ENCODE assay signal across 7 cellular contexts in genomic region chr1:120664373-120665249, GRCh38. TPM values are rescaled to one million over a fixed set of nuclear protein-coding genes. Genes with fewer than 3 reads are reported as not detected.
DNase-seq lines count a peak whose midpoint lies in the region; ATAC-seq and TF ChIP-seq lines count a peak whose summit lies in the region.
"Not testable (repeated sequence)": the region's sequence is repeated elsewhere in the genome, so short reads cannot be mapped to it uniquely, and the experiment has no call there.

No MANE protein-coding gene starts in this region.

- not testable (repeated sequence) for TF ChIP-seq CTCF in DND-41 (IDR thresholded peaks at IDR 0.05; ENCODE audit: borderline replicate concordance, extremely low read depth, low read length, poor library complexity, severe bottlenecking); chondrocyte (IDR thresholded peaks at IDR 0.05)

- not testable (repeated sequence) for H3K4me1 Mint-ChIP-seq in activated naive CD4-positive, alpha-beta T cell treated with anti-CD3 and anti-CD28 coated beads, Interleukin-2, amount 10 ng/mL, durations not matched to agents 7 days and 5 days; chondrocyte (ENCODE audit: low read depth); naive thymus-derived CD8-positive, alpha-beta T cell

- not testable (repeated sequence) for H3K4me3 ChIP-seq in DND-41 (ENCODE audit: low read depth in 1 of 2, low read length in 2 of 2)
- H3K4me3 ChIP-seq in SJCRH30: peak overlapping the region; percentile 36

- CTCF ChIA-PET in activated naive CD4-positive, alpha-beta T cell treated with anti-CD3 and anti-CD28 coated beads, Interleukin-2, amount 10 ng/mL, durations not matched to agents 7 days and 5 days (lab: Charles Lee): not testable (repeated sequence)

- peak overlapping the region; percentile 44; the same call in 1 of the 2 replicates for H3K4me2 ChIP-seq in DND-41 (ENCODE audit: insufficient read depth, low read length)

- intact Hi-C loops in left ventricle myocardium superior (cut with micrococcal nuclease); sciatic nerve (cut with DNase I): not testable (repeated sequence)

- not testable (repeated sequence) for H3K79me2 ChIP-seq in DND-41 (ENCODE audit: insufficient read depth, low read length)

- ATAC-seq in DND-41 (ENCODE audit: insufficient read depth, low read depth); naive thymus-derived CD8-positive, alpha-beta T cell: not testable (repeated sequence)
- ATAC-seq in left ventricle myocardium superior (peak; percentile 61), sciatic nerve (peak; percentile 68)

- H2AFZ ChIP-seq in DND-41 (ENCODE audit: low read depth, low read length): not testable (repeated sequence)

- H3K9me3 Mint-ChIP-seq in activated naive CD4-positive, alpha-beta T cell treated with anti-CD3 and anti-CD28 coated beads, Interleukin-2, amount 10 ng/mL, durations not matched to agents 7 days and 5 days; chondrocyte (ENCODE audit: low read depth); naive thymus-derived CD8-positive, alpha-beta T cell: not testable (repeated sequence)

- DNase-seq in DND-41; SJCRH30; activated naive CD4-positive, alpha-beta T cell treated with anti-CD3 and anti-CD28 coated beads, Interleukin-2, amount 10 ng/mL, durations not matched to agents 7 days and 5 days; chondrocyte (ENCODE audit: low spot score); left ventricle myocardium superior; naive thymus-derived CD8-positive, alpha-beta T cell; sciatic nerve (ENCODE audit: low spot score): not testable (repeated sequence)

- not testable (repeated sequence) for H3K36me3 Mint-ChIP-seq in activated naive CD4-positive, alpha-beta T cell treated with anti-CD3 and anti-CD28 coated beads, Interleukin-2, amount 10 ng/mL, durations not matched to agents 7 days and 5 days; chondrocyte (ENCODE audit: low read depth); naive thymus-derived CD8-positive, alpha-beta T cell

- peak overlapping the region; percentile 78 for H3K4me3 Mint-ChIP-seq in activated naive CD4-positive, alpha-beta T cell treated with anti-CD3 and anti-CD28 coated beads, Interleukin-2, amount 10 ng/mL, durations not matched to agents 7 days and 5 days
- peak overlapping the region; percentile 91 for H3K4me3 Mint-ChIP-seq in chondrocyte (ENCODE audit: unreplicated experiment)
- peak overlapping the region; percentile 59 to 88 (median 83) for H3K4me3 Mint-ChIP-seq in naive thymus-derived CD8-positive, alpha-beta T cell

- not testable (repeated sequence) for H3K27me3 Mint-ChIP-seq in activated naive CD4-positive, alpha-beta T cell treated with anti-CD3 and anti-CD28 coated beads, Interleukin-2, amount 10 ng/mL, durations not matched to agents 7 days and 5 days; chondrocyte (ENCODE audit: low read depth); naive thymus-derived CD8-positive, alpha-beta T cell

- H3K9me3 ChIP-seq in DND-41 (ENCODE audit: insufficient read depth, low read length, severe bottlenecking); SJCRH30 (replicated peaks): not testable (repeated sequence)

- H4K20me1 ChIP-seq in DND-41 (ENCODE audit: insufficient read depth, low read length): not testable (repeated sequence)

- not testable (repeated sequence) for H3K27me3 ChIP-seq in DND-41 (ENCODE audit: insufficient read depth, low read length, poor library complexity); SJCRH30

- not testable (repeated sequence) for H3K9ac ChIP-seq in DND-41 (ENCODE audit: low read depth, low read length)

- H3K4me1 ChIP-seq in DND-41 (ENCODE audit: insufficient read depth, low read length); SJCRH30: not testable (repeated sequence)

- H3K27ac Mint-ChIP-seq in activated naive CD4-positive, alpha-beta T cell treated with anti-CD3 and anti-CD28 coated beads, Interleukin-2, amount 10 ng/mL, durations not matched to agents 7 days and 5 days: not testable (repeated sequence)
- H3K27ac Mint-ChIP-seq in chondrocyte (ENCODE audit: unreplicated experiment): peak overlapping the region; percentile 96
- peak overlapping the region in 4 of 10 donors; percentile 46 to 80 (median 60) for H3K27ac Mint-ChIP-seq in naive thymus-derived CD8-positive, alpha-beta T cell

- H3K27ac ChIP-seq in DND-41 (ENCODE audit: low read length); SJCRH30: not testable (repeated sequence)

- not testable (repeated sequence) for H3K36me3 ChIP-seq in DND-41 (ENCODE audit: insufficient read depth, low read length); SJCRH30

- POLR2A ChIA-PET in naive thymus-derived CD8-positive, alpha-beta T cell (lab: Charles Lee): not testable (repeated sequence)

RNA-seq across cellular contexts. Expression of gene NBPF26, which starts 59.1 kb away (rescaled TPM):
- total RNA-seq in SJCRH30 (2014; rRNA removed; shearing (Covaris generic)): 7.0 and 8.4 TPM in 2 replicates
- total RNA-seq in chondrocyte (31.4 to 35.0 TPM (median 34.2 TPM) in 3 replicates), left ventricle myocardium superior (0.64 TPM), sciatic nerve (59.3 TPM)
- 10 to 100 TPM; 57.0 to 59.6 TPM for total RNA-seq in naive thymus-derived CD8-positive, alpha-beta T cell
- polyA plus RNA-seq in naive thymus-derived CD8-positive, alpha-beta T cell: 1 to 10 TPM; 2.2 to 6.1 (median 4.3) TPM
